Comparison of ENCODE assay signal across 7 cellular contexts in genomic region chr19:14197288-14197687, GRCh38. TPM values are rescaled to one million over a fixed set of nuclear protein-coding genes. Genes with fewer than 3 reads are reported as not detected.
A peak's percentile ranks its signal among the peaks of the same experiment; 100 is the strongest.
DNase-seq lines count a peak whose midpoint lies in the region; ATAC-seq, FAIRE-seq and TF ChIP-seq lines count a peak whose summit lies in the region.
"Not testable (repeated sequence)": the region's sequence is repeated elsewhere in the genome, so short reads cannot be mapped to it uniquely, and the experiment has no call there.
"Had no signal": no experiment of that assay in that cellular context is flagged by ENCODE, and none has a peak within 500 bp of the region (broad histone marks: within the 10 kb centered on the region; RNA-seq: fewer than 3 reads in every experiment).

No MANE protein-coding gene starts in this region.

- H3K4me1 Mint-ChIP-seq in T-helper 17 cell (peaks cover 33% of the 10 kb centered on the region), WTC11 (peaks cover 26% of the 10 kb centered on the region), neural progenitor cell (peaks cover 24% of the 10 kb centered on the region)

- not testable (repeated sequence) for H3K27me3 Mint-ChIP-seq in T-helper 17 cell; WTC11 (ENCODE audit: low read depth); neural progenitor cell (ENCODE audit: insufficient read depth, low read depth)

- H3K36me3 Mint-ChIP-seq in T-helper 17 cell (ENCODE audit: low read depth); WTC11; neural progenitor cell: not testable (repeated sequence)

- not testable (repeated sequence) for H3K9me3 Mint-ChIP-seq in WTC11, neural progenitor cell

- WGBS in A549 (ENCODE audit: missing lambda C conversion rate), result 62% methylated on average over 6 of the region's 7 CpGs
- WGBS in K562 (ENCODE audit: insufficient coverage, low coverage, missing lambda C conversion rate), result 70% methylated on average over 6 of the region's 7 CpGs

- TF ChIP-seq RAD21 in A549 (conservative IDR thresholded peaks at IDR 0.05 in 1 of 2, IDR thresholded peaks at IDR 0.05 in 1 of 2); K562 (CRISPR knock-in tag; conservative IDR thresholded peaks at IDR 0.05 in 1 of 2, IDR thresholded peaks at IDR 0.05 in 1 of 2): not testable (repeated sequence)

- not testable (repeated sequence) for DNase-seq in A549 (ENCODE audit: low read depth in 1 of 2, low spot score in 1 of 2); HTR-8/SVneo (ENCODE audit: insufficient read length, low spot score); T-helper 17 cell; WTC11 (ENCODE audit: low spot score); K562 (ENCODE audit: extremely low read depth in 1 of 4, low spot score in 3 of 4); neural progenitor cell (ENCODE audit: low spot score)

- not testable (repeated sequence) for H3K9me3 ChIP-seq in A549; T-helper 17 cell (ENCODE audit: control insufficient read depth, low read length, poor library complexity, severe bottlenecking); K562 (replicated peaks; ENCODE audit: control insufficient read depth, insufficient read depth, low read depth, low read length); neural progenitor cell (ENCODE audit: low read depth)

- not testable (repeated sequence) for H3K9me1 ChIP-seq in K562 (ENCODE audit: control insufficient read depth, insufficient read depth, low read length)

- H3K9ac ChIP-seq in K562 (ENCODE audit: insufficient read depth in 1 of 2, low read depth in 2 of 2, low read length in 2 of 2); neural progenitor cell: not testable (repeated sequence)

- not testable (repeated sequence) for TF ChIP-seq EP300 in A549 (IDR thresholded peaks at IDR 0.05); K562 (IDR thresholded peaks at IDR 0.05; ENCODE audit: low read length)

- POLR2A ChIA-PET in A549 (lab: Yijun Ruan, JAX); WTC11 (lab: Charles Lee); K562 (lab: Yijun Ruan, JAX): not testable (repeated sequence)

- not testable (repeated sequence) for H3K79me2 ChIP-seq in K562 (ENCODE audit: control insufficient read depth, insufficient read depth, low read length)
- peaks cover 100% of the 10 kb centered on the region for H3K79me2 ChIP-seq in neural progenitor cell (ENCODE audit: low read depth)

- not testable (repeated sequence) for TF ChIP-seq POLR2A in A549 (IDR thresholded peaks at IDR 0.05; ENCODE audit: low read length); K562 (conservative IDR thresholded peaks at IDR 0.05)

- CTCF ChIA-PET in A549 (lab: Yijun Ruan, JAX) (interaction anchor here (17.3 kb wide), 1 partner anchor 152 kb away, joined by 202 read pairs; no protein-coding TSS in a partner anchor), WTC11 (lab: Charles Lee) (interaction anchor here (1.0 to 3.9 kb wide), 3 partner anchors 151 to 209 kb away, joined by 5 to 56 read pairs (median 9); no protein-coding TSS in a partner anchor), K562 (lab: Yijun Ruan, JAX; ENCODE audit: low intra/inter-chr PET ratio) (interaction anchor here (0.8 kb wide), 1 partner anchor 152 kb away, joined by 3 read pairs; no protein-coding TSS in a partner anchor)

- not testable (repeated sequence) for H2AFZ ChIP-seq in K562 (ENCODE audit: low read depth, low read length); neural progenitor cell (replicated peaks)

- H3K27me3 ChIP-seq in K562 (ENCODE audit: control insufficient read depth in 2 of 2, insufficient read depth in 2 of 2, low read length in 2 of 2); neural progenitor cell: not testable (repeated sequence)

- ATAC-seq in A549, T-helper 17 cell, WTC11, K562: not testable (repeated sequence)

- H3F3A ChIP-seq in neural progenitor cell (ENCODE audit: low read depth), result not testable (repeated sequence)

- not testable (repeated sequence) for H3K36me3 ChIP-seq in K562 (ENCODE audit: control insufficient read depth, insufficient read depth, low read length); neural progenitor cell

- TF ChIP-seq CTCF in A549 (IDR thresholded peaks at IDR 0.05); WTC11 (IDR thresholded peaks at IDR 0.05); K562 (IDR thresholded peaks at IDR 0.05 in 2 of 3, conservative IDR thresholded peaks at IDR 0.05 in 1 of 3; ENCODE audit: insufficient read depth in 2 of 3, low read depth in 1 of 3, low read length in 3 of 3); neural progenitor cell (IDR thresholded peaks at IDR 0.05): not testable (repeated sequence)

- intact Hi-C loops in K562 (cut with micrococcal nuclease), result loop anchor here (10.0 kb wide), 1 partner anchor 288 kb away; no protein-coding TSS in a partner anchor

- H3K27ac ChIP-seq in A549; K562 (ENCODE audit: extremely low read depth, low read depth, low read length); neural progenitor cell: not testable (repeated sequence)

- in situ Hi-C loops in K562 (cut with MboI), result loop anchor here (5.0 kb wide), 2 partner anchors 150 to 280 kb away; partner anchors contain the start of gene PTGER1

- H3K4me1 ChIP-seq in A549; K562 (replicated peaks in 1 of 2; ENCODE audit: control insufficient read depth in 2 of 2, insufficient read depth in 2 of 2, low read length in 2 of 2); neural progenitor cell: not testable (repeated sequence)

- not testable (repeated sequence) for BruUV-seq in K562 (replicated peaks; lab: Mats Ljungman, UMichigan)

- not testable (repeated sequence) for H4K20me1 ChIP-seq in K562 (replicated peaks; ENCODE audit: control insufficient read depth, insufficient read depth, low read length)
- H4K20me1 ChIP-seq in neural progenitor cell (ENCODE audit: low read depth), result peaks cover 98% of the 10 kb centered on the region

- not testable (repeated sequence) for H3K4me2 ChIP-seq in A549; K562 (ENCODE audit: insufficient read depth, low read length); neural progenitor cell

- not testable (repeated sequence) for H3K4me3 ChIP-seq in A549, K562, neural progenitor cell

- H3K4me3 Mint-ChIP-seq in T-helper 17 cell, result peak overlapping the region; percentile 60
- not testable (repeated sequence) for H3K4me3 Mint-ChIP-seq in WTC11, neural progenitor cell

- H3K27ac Mint-ChIP-seq in T-helper 17 cell (peak overlapping the region; percentile 45), WTC11 (peak overlapping the region; percentile 64), neural progenitor cell (peak overlapping the region; percentile 65)

- FAIRE-seq in A549 (lab: Jason Lieb, UNC); K562 (lab: Jason Lieb, UNC): not testable (repeated sequence)
- peak; percentile 58 for FAIRE-seq in HTR-8/SVneo (lab: Jason Lieb, UNC)

TF ChIP-seq in A549, 52 proteins besides CTCF, POLR2A, EP300 and RAD21:
- TF ChIP-seq ZFP36 (IDR thresholded peaks at IDR 0.05; ENCODE audit: borderline replicate concordance, partially characterized antibody), result peak; percentile 26

TF ChIP-seq in K562, 482 proteins besides CTCF, POLR2A, EP300 and RAD21:
- TF ChIP-seq RBM25 (IDR thresholded peaks at IDR 0.05; ENCODE audit: low read depth, low read length, severe bottlenecking) (peak; percentile 0), BCOR (IDR thresholded peaks at IDR 0.05) (0 out of 2 replicates have a peak, but pooled peaks have one; percentile 11), ZFP36 (IDR thresholded peaks at IDR 0.05; ENCODE audit: low read depth, low read length, partially characterized antibody) (peak; percentile 12)

RNA-seq across cellular contexts. Expression of gene ADGRL1, which starts 8.7 kb away (rescaled TPM):
- 3.9 and 5.6 TPM in 2 replicates for polyA plus RNA-seq in A549 (2011; rRNA removed)
- polyA plus RNA-seq in A549 (2012; cell fraction: cytosol; rRNA removed), result 5.9 and 7.9 TPM in 2 replicates
- polyA plus RNA-seq in A549 (2012; cell fraction: nucleus; rRNA removed), result 14.3 and 26.1 TPM in 2 replicates
- polyA plus RNA-seq in A549 (2017; fragmentation: RNase III; extraction: RNeasy Plus Mini Kit Qiagen cat#74134 plus additional on column Dnase treatment), result 5.4 to 7.4 TPM (median 6.0 TPM) in 3 replicates
- polyA minus RNA-seq in A549 (2011; rRNA and poly(A)+ RNA removed), result 9.9 and 18.0 TPM in 2 replicates
- 10 to 100 TPM; 14.9 to 30.8 TPM for total RNA-seq in T-helper 17 cell
- total RNA-seq in WTC11 (2021), result 128 to 140 TPM (median 140 TPM) in 3 replicates
- 52.8 and 150 TPM in 2 replicates for total RNA-seq in K562 (2011; cell fraction: chromatin; rRNA removed; ENCODE audit: low replicate concordance)
- 73.8 and 77.4 TPM in 2 replicates for total RNA-seq in K562 (2011; cell fraction: nucleolus; rRNA removed)
- total RNA-seq in K562 (2011; cell fraction: nucleoplasm; rRNA removed), result 64.1 and 80.0 TPM in 2 replicates
- total RNA-seq in K562 (2014; rRNA removed), result 10.9 TPM in 2 replicates
- 2.8 and 3.3 TPM in 2 replicates for total RNA-seq in K562 (2014; rRNA removed; fragmentation: Illumina TruSeq; extraction: Trizol)
- total RNA-seq in K562 (2015; rRNA removed; fragmentation: Illumina TruSeq; extraction: Trizol), result 6.7 and 7.6 TPM in 2 replicates
- total RNA-seq in K562 (2021), result 33.2 and 37.0 TPM in 2 replicates
- 8.6 and 14.7 TPM in 2 replicates for polyA plus RNA-seq in K562 (2011; rRNA removed)
- 10.0 and 19.9 TPM in 2 replicates for polyA plus RNA-seq in K562 (2011; cell fraction: cytosol; rRNA removed)
- 50.7 and 75.0 TPM in 2 replicates for polyA plus RNA-seq in K562 (2011; cell fraction: nucleus; rRNA removed)
- polyA plus RNA-seq in K562 (2012), result 12.4 and 16.3 TPM in 2 replicates
- 10.8 and 16.6 TPM in 2 replicates for polyA plus RNA-seq in K562 (2014; fragmentation: Illumina TruSeq; extraction: Trizol)
- under 1 TPM; 0.14 to 0.27 TPM for polyA plus RNA-seq in K562 (2014; fragmentation: Nextera tagmentation; extraction: Ambion mirVana)
- 12.6 and 20.3 TPM in 2 replicates for polyA plus RNA-seq in K562 (2014; rRNA removed)
- polyA minus RNA-seq in K562 (2011; rRNA and poly(A)+ RNA removed), result 9.3 and 13.3 TPM in 2 replicates
- polyA minus RNA-seq in K562 (2011; cell fraction: cytosol; rRNA and poly(A)+ RNA removed), result 31.3 and 46.7 TPM in 2 replicates
- polyA minus RNA-seq in K562 (2011; cell fraction: nucleus; rRNA and poly(A)+ RNA removed), result 17.5 and 24.1 TPM in 2 replicates
- 13.3 and 59.0 TPM in 2 replicates for total RNA-seq in neural progenitor cell (ENCODE audit: low replicate concordance)
- polyA plus RNA-seq: CD14-positive monocyte had no signal
